ENCODE assay signal across 7 cellular contexts in genomic region chr16:31181102-31181830, GRCh38. TPM values are rescaled to one million over a fixed set of nuclear protein-coding genes. Genes with fewer than 3 reads are reported as not detected.
DNase-seq lines count a peak whose midpoint lies in the region; ATAC-seq, FAIRE-seq and TF ChIP-seq lines count a peak whose summit lies in the region.

No MANE protein-coding gene starts in this region.

- H3K36me3 ChIP-seq in GM23338 (ENCODE audit: insufficient read depth) (peaks cover 46% of the 10 kb centered on the region), breast epithelium (peaks cover 6% of the 10 kb centered on the region), left lung (peaks cover 0 to 43% of the 10 kb centered on the region in 2 donors)

- DNase-seq in GM23338 (ENCODE audit: low spot score) = no peak
- peak; percentile 39 for DNase-seq in RCC 7860 (ENCODE audit: low spot score)
- peak in 1 of 2 donors; percentile 22 for DNase-seq in breast epithelium (ENCODE audit: low spot score in 2 of 2)
- DNase-seq in left lung = peak; percentile 60 to 86
- DNase-seq in stimulated activated naive CD8-positive, alpha-beta T cell treated with anti-CD3 and anti-CD28 coated beads, Interleukin-15, amount 100 ng/mL, for 72 hours = peak; percentile 58 to 66

- H3K27ac Mint-ChIP-seq in GM23338 = peak overlapping the region; percentile 100
- H3K27ac Mint-ChIP-seq in stimulated activated naive CD8-positive, alpha-beta T cell treated with anti-CD3 and anti-CD28 coated beads, Interleukin-15, amount 100 ng/mL, for 72 hours = peak overlapping the region; percentile 99 to 100

- TF ChIP-seq POLR2A in breast epithelium (IDR thresholded peaks at IDR 0.05) = no peak

- H3K79me2 ChIP-seq in GM23338 (replicated peaks; ENCODE audit: insufficient read depth) = peaks cover 64% of the 10 kb centered on the region

- peak overlapping the region; percentile 100 for H3K4me3 ChIP-seq in GM23338
- H3K4me3 ChIP-seq in breast epithelium = peak overlapping the region; percentile 80 to 81 (median 81)
- H3K4me3 ChIP-seq in left lung = peak overlapping the region; percentile 94 to 100

- H3K27me3 Mint-ChIP-seq in GM23338 (ENCODE audit: insufficient read depth, low read depth, poor library complexity) = peaks cover 24% of the 10 kb centered on the region
- H3K27me3 Mint-ChIP-seq in stimulated activated naive CD8-positive, alpha-beta T cell treated with anti-CD3 and anti-CD28 coated beads, Interleukin-15, amount 100 ng/mL, for 72 hours = no peaks in the 10 kb centered on the region

- intact Hi-C loops in breast epithelium (cut with DNase I; ENCODE audit: low total_unique reads) = no loop called here
- intact Hi-C loops in left lung (cut with DNase I) = no loop called here

- H3K27ac ChIP-seq in GM23338 (ENCODE audit: low read depth) (peak overlapping the region; percentile 99), breast epithelium (peak overlapping the region; percentile 96), left lung (peak overlapping the region; percentile 94 to 96)

- peaks cover 59% of the 10 kb centered on the region for H3K36me3 Mint-ChIP-seq in GM23338 (ENCODE audit: low read depth)

- H3K4me2 ChIP-seq in GM23338 = peak overlapping the region; percentile 100

- FAIRE-seq in RCC 7860 (lab: Jason Lieb, UNC) = no peak

- no peak overlapping the region for H2AFZ ChIP-seq in GM23338

- peaks cover 42% of the 10 kb centered on the region for H3K4me1 Mint-ChIP-seq in GM23338
- H3K4me1 Mint-ChIP-seq in stimulated activated naive CD8-positive, alpha-beta T cell treated with anti-CD3 and anti-CD28 coated beads, Interleukin-15, amount 100 ng/mL, for 72 hours = peaks cover 88% of the 10 kb centered on the region

- no peaks in the 10 kb centered on the region for H3K9me2 ChIP-seq in GM23338 (ENCODE audit: insufficient read depth)

- peaks cover 7% of the 10 kb centered on the region for H3K9me3 Mint-ChIP-seq in GM23338
- H3K9me3 Mint-ChIP-seq in stimulated activated naive CD8-positive, alpha-beta T cell treated with anti-CD3 and anti-CD28 coated beads, Interleukin-15, amount 100 ng/mL, for 72 hours = no peaks in the 10 kb centered on the region

- H3K4me3 Mint-ChIP-seq in GM23338 = peak overlapping the region; percentile 96
- peak overlapping the region; percentile 92 for H3K4me3 Mint-ChIP-seq in stimulated activated naive CD8-positive, alpha-beta T cell treated with anti-CD3 and anti-CD28 coated beads, Interleukin-15, amount 100 ng/mL, for 72 hours

- peaks cover 54% of the 10 kb centered on the region for H4K20me1 ChIP-seq in GM23338 (replicated peaks; ENCODE audit: insufficient read depth)

- H3K9me3 ChIP-seq in breast epithelium (no peaks in the 10 kb centered on the region), left lung (no peaks in the 10 kb centered on the region)

- H3K27me3 ChIP-seq in GM23338 (ENCODE audit: insufficient read depth) (no peaks in the 10 kb centered on the region), breast epithelium (no peaks in the 10 kb centered on the region), left lung (no peaks in the 10 kb centered on the region)

- TF ChIP-seq CTCF in GM23338 (conservative IDR thresholded peaks at IDR 0.05; ENCODE audit: low read depth in 2 of 2) = no peak
- TF ChIP-seq CTCF in breast epithelium (IDR thresholded peaks at IDR 0.05) = no peak
- TF ChIP-seq CTCF in left lung (IDR thresholded peaks at IDR 0.05) = no peak

- ATAC-seq in GM23338 (peak; percentile 1; the same call in 1 of the 3 replicates), left lung (peak; percentile 1), GM18519 (IDR thresholded peaks at IDR 0.05; ENCODE audit: low FRiP score, unreplicated experiment) (no peak), GM21737 (IDR thresholded peaks at IDR 0.05; ENCODE audit: unreplicated experiment) (no peak)
- peak; percentile 5 for ATAC-seq in stimulated activated naive CD8-positive, alpha-beta T cell treated with anti-CD3 and anti-CD28 coated beads, Interleukin-15, amount 100 ng/mL, for 72 hours

- peaks cover 27% of the 10 kb centered on the region for H3K4me1 ChIP-seq in GM23338 (ENCODE audit: insufficient read depth)
- peaks cover 0 to 16% of the 10 kb centered on the region in 2 donors for H3K4me1 ChIP-seq in breast epithelium
- peaks cover 21 to 70% of the 10 kb centered on the region in 2 donors for H3K4me1 ChIP-seq in left lung

- peaks cover 26% of the 10 kb centered on the region for H3F3A ChIP-seq in GM23338 (replicated peaks; ENCODE audit: low read depth)

TF ChIP-seq in GM23338, 12 proteins besides CTCF, POLR2A, EP300 and RAD21 (continues in another document):
- TF ChIP-seq STAT1 (IDR thresholded peaks at IDR 0.05; ENCODE audit: unreplicated experiment) = no peak
- TF ChIP-seq ZNF114 (CRISPR knock-in tag; IDR thresholded peaks at IDR 0.05) = no peak
- TF ChIP-seq ZNF462 (CRISPR knock-in tag; IDR thresholded peaks at IDR 0.05) = no peak
- TF ChIP-seq EZH2 (IDR thresholded peaks at IDR 0.05; ENCODE audit: low read depth, unreplicated experiment) = no peak

RNA-seq across cellular contexts. Expression of gene FUS, which starts 1.3 kb away (rescaled TPM):
- total RNA-seq in GM23338 (2014; rRNA removed; shearing (Covaris generic)) = 213 and 247 TPM in 2 replicates
- 528 and 553 TPM in 2 replicates for polyA plus RNA-seq in GM23338 (2016; fragmentation: Nextera tagmentation; extraction: Ambion mirVana)
- total RNA-seq in breast epithelium (10 to 100 TPM; 59.0 to 78.3 (median 73.9) TPM), left lung (100 to 1,000 TPM; 180 to 259 TPM)

RNA-seq across cellular contexts. Expression of gene PYCARD, which starts 21.3 kb away (rescaled TPM):
- 25.7 and 54.0 TPM in 2 replicates for total RNA-seq in GM23338 (2014; rRNA removed; shearing (Covaris generic))
- 53.1 and 56.7 TPM in 2 replicates for polyA plus RNA-seq in GM23338 (2016; fragmentation: Nextera tagmentation; extraction: Ambion mirVana)
- total RNA-seq in breast epithelium = 10 to 100 TPM; 32.9 to 50.2 (median 35.7) TPM
- total RNA-seq in left lung = 10 to 100 TPM; 46.4 to 59.8 TPM

RNA-seq across cellular contexts. Expression of gene PRSS36, which starts 31.4 kb away (rescaled TPM):
- total RNA-seq in GM23338 (2014; rRNA removed; shearing (Covaris generic)) = 1.3 and 1.4 TPM in 2 replicates
- polyA plus RNA-seq in GM23338 (2016; fragmentation: Nextera tagmentation; extraction: Ambion mirVana) = 0.91 and 1.4 TPM in 2 replicates
- total RNA-seq in breast epithelium = 1 to 10 TPM in 2 of 3 donors, under 1 TPM in 1; 0.98 to 8.3 (median 2.0) TPM
- 1 to 10 TPM; 4.8 to 5.8 TPM for total RNA-seq in left lung

RNA-seq across cellular contexts. Expression of gene TRIM72, which starts 32.7 kb away (rescaled TPM):
- 1.1 and 1.3 TPM in 2 replicates for total RNA-seq in GM23338 (2014; rRNA removed; shearing (Covaris generic))
- 0.54 and 0.81 TPM in 2 replicates for polyA plus RNA-seq in GM23338 (2016; fragmentation: Nextera tagmentation; extraction: Ambion mirVana)
- under 1 TPM in 2 of 3 donors, not detected in 1; under 0.01 TPM for total RNA-seq in breast epithelium
- total RNA-seq in left lung = under 1 TPM; 0.06 to 0.08 TPM

RNA-seq across cellular contexts. Expression of gene PYDC1, which starts 35.7 kb away (rescaled TPM):
- total RNA-seq in GM23338 (2014; rRNA removed; shearing (Covaris generic)) = not detected in 2 replicates
- 1.8 and 3.0 TPM in 2 replicates for polyA plus RNA-seq in GM23338 (2016; fragmentation: Nextera tagmentation; extraction: Ambion mirVana)
- total RNA-seq in breast epithelium (not detected), left lung (not detected)

Comparison
In these comparisons a context has a peak if more than half of its experiments do, and no peak if none do; other contexts are left out.
1. ATAC-seq: peak in GM23338 (single experiment), left lung (single experiment) and stimulated activated naive CD8-positive, alpha-beta T cell treated with anti-CD3 and anti-CD28 coated beads, Interleukin-15, amount 100 ng/mL, for 72 hours (single experiment); none in GM18519 (single experiment) and GM21737 (single experiment).
2. Peak in every context shown above with its lines, with median percentiles within 50 percentile points of each other: H3K27ac ChIP-seq and H3K4me3 ChIP-seq.